ENCODE assay signal across 4 cellular contexts in genomic region chr13:73658639-73659038, GRCh38.
"Had no signal": no experiment of that assay in that cellular context is flagged by ENCODE, and none has a peak within 500 bp of the region (broad histone marks: within the 10 kb centered on the region; RNA-seq: fewer than 3 reads in every experiment).

No MANE protein-coding gene starts in this region.

- H3K4me1 Mint-ChIP-seq: GM23338 had no signal

- H3K4me3 Mint-ChIP-seq: GM23338, H9 had no signal

- H3K4me3 ChIP-seq: GM23338, K562 had no signal

- ATAC-seq: GM23338, K562 had no signal

- H3K27ac Mint-ChIP-seq: GM23338, H9 had no signal

- H3K9me3 Mint-ChIP-seq: GM23338 had no signal

- DNase-seq: H9, IMR-90 had no signal

- H3K4me2 ChIP-seq: GM23338 had no signal

- H2AFZ ChIP-seq: GM23338 had no signal
